ENCODE assay signal across 8 cellular contexts in genomic region chr17:29588561-29589411, GRCh38. TPM values are rescaled to one million over a fixed set of nuclear protein-coding genes. Genes with fewer than 3 reads are reported as not detected.
DNase-seq lines count a peak whose midpoint lies in the region; ATAC-seq and TF ChIP-seq lines count a peak whose summit lies in the region.

No MANE protein-coding gene starts in this region.

- H3K4me3 ChIP-seq in endocrine pancreas (ENCODE audit: control insufficient read depth, insufficient read depth, low read length) (no peak overlapping the region), upper lobe of right lung (peak overlapping the region; percentile 77)

- no peak for TF ChIP-seq RAD21 in Ishikawa (IDR thresholded peaks at IDR 0.05; ENCODE audit: low read depth)

- peaks cover 45 to 78% (median 72%) of the 10 kb centered on the region in 3 donors for H3K4me1 Mint-ChIP-seq in naive B cell

- ATAC-seq in GM19452 (IDR thresholded peaks at IDR 0.05; ENCODE audit: unreplicated experiment) (peak; percentile 12), naive B cell (ENCODE audit: low read depth in 2 of 2) (peak; percentile 10 to 15), upper lobe of right lung (peak; percentile 0)

- DNase-seq in activated CD4-positive, alpha-beta T cell treated with anti-CD3 and anti-CD28 coated beads, Interleukin-2, amount 50 U/mL, for 4 hours = peak; percentile 65 to 74
- DNase-seq in naive B cell = peak; percentile 56
- peak; percentile 78 for DNase-seq in upper lobe of right lung
- no peak for DNase-seq in globus pallidus (ENCODE audit: low spot score)

- no peaks in the 10 kb centered on the region for H3K9me3 ChIP-seq in endocrine pancreas (ENCODE audit: control insufficient read depth, low read length)
- no peaks in the 10 kb centered on the region for H3K9me3 ChIP-seq in upper lobe of right lung

- peak overlapping the region in 3 of 6 donors; percentile 67 to 95 (median 76) for H3K27ac Mint-ChIP-seq in naive B cell

- no peaks in the 10 kb centered on the region for H3K36me3 ChIP-seq in endocrine pancreas (ENCODE audit: control insufficient read depth, insufficient read depth, low read length)
- no peaks in the 10 kb centered on the region for H3K36me3 ChIP-seq in upper lobe of right lung

- TF ChIP-seq CTCF in C4-2B (conservative IDR thresholded peaks at IDR 0.05) (no peak), upper lobe of right lung (IDR thresholded peaks at IDR 0.05) (no peak)

- no peaks in the 10 kb centered on the region for H3K27me3 Mint-ChIP-seq in naive B cell

- H3K36me3 Mint-ChIP-seq in naive B cell = no peaks in the 10 kb centered on the region

- H3K4me3 Mint-ChIP-seq in naive B cell = peak overlapping the region; percentile 85 to 94 (median 90)

- H3K4me1 ChIP-seq in endocrine pancreas (ENCODE audit: control insufficient read depth, insufficient read depth, low read length) (no peaks in the 10 kb centered on the region), upper lobe of right lung (peaks cover 58% of the 10 kb centered on the region)

- H3K9ac ChIP-seq in endocrine pancreas (ENCODE audit: control insufficient read depth, insufficient read depth, low read length) = peak overlapping the region; percentile 86

- intact Hi-C loops in upper lobe of right lung (cut with DNase I) = no loop called here

- H3K27ac ChIP-seq in C4-2B (peak overlapping the region; percentile 89), upper lobe of right lung (peak overlapping the region; percentile 79)

- H3K9me3 Mint-ChIP-seq in naive B cell = no peaks in the 10 kb centered on the region

- H3K27me3 ChIP-seq in endocrine pancreas (ENCODE audit: control insufficient read depth, insufficient read depth, low read length) = no peaks in the 10 kb centered on the region
- no peaks in the 10 kb centered on the region for H3K27me3 ChIP-seq in upper lobe of right lung

- no peak for TF ChIP-seq EP300 in Ishikawa (IDR thresholded peaks at IDR 0.05; ENCODE audit: borderline replicate concordance)

TF ChIP-seq in Ishikawa, 13 proteins besides CTCF, POLR2A, EP300 and RAD21:
- TF ChIP-seq YY1 (IDR thresholded peaks at IDR 0.05; ENCODE audit: low read depth) (no peak), EGR1 (IDR thresholded peaks at IDR 0.05) (peak; percentile 50; the same call in 1 of the 2 replicates), FOXM1 (IDR thresholded peaks at IDR 0.05; ENCODE audit: borderline replicate concordance, low read depth) (no peak), CREB1 (IDR thresholded peaks at IDR 0.05; ENCODE audit: low read depth) (no peak), TAF1 (IDR thresholded peaks at IDR 0.05; ENCODE audit: low read depth) (no peak), MAX (IDR thresholded peaks at IDR 0.05) (peak; percentile 31; the same call in 1 of the 2 replicates), NFIC (IDR thresholded peaks at IDR 0.05) (no peak), TEAD4 (IDR thresholded peaks at IDR 0.05) (no peak), TCF12 (IDR thresholded peaks at IDR 0.05; ENCODE audit: low read depth) (no peak), CEBPB (IDR thresholded peaks at IDR 0.05) (no peak), ZBTB7A (IDR thresholded peaks at IDR 0.05; ENCODE audit: low read depth) (peak; percentile 27; the same call in 1 of the 2 replicates)
- TF ChIP-seq, protein P1, sequence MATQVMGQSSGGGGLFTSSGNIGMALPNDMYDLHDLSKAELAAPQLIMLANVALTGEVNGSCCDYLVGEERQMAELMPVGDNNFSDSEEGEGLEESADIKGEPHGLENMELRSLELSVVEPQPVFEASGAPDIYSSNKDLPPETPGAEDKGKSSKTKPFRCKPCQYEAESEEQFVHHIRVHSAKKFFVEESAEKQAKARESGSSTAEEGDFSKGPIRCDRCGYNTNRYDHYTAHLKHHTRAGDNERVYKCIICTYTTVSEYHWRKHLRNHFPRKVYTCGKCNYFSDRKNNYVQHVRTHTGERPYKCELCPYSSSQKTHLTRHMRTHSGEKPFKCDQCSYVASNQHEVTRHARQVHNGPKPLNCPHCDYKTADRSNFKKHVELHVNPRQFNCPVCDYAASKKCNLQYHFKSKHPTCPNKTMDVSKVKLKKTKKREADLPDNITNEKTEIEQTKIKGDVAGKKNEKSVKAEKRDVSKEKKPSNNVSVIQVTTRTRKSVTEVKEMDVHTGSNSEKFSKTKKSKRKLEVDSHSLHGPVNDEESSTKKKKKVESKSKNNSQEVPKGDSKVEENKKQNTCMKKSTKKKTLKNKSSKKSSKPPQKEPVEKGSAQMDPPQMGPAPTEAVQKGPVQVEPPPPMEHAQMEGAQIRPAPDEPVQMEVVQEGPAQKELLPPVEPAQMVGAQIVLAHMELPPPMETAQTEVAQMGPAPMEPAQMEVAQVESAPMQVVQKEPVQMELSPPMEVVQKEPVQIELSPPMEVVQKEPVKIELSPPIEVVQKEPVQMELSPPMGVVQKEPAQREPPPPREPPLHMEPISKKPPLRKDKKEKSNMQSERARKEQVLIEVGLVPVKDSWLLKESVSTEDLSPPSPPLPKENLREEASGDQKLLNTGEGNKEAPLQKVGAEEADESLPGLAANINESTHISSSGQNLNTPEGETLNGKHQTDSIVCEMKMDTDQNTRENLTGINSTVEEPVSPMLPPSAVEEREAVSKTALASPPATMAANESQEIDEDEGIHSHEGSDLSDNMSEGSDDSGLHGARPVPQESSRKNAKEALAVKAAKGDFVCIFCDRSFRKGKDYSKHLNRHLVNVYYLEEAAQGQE (IDR thresholded peaks at IDR 0.05; ENCODE audit: low read depth) = no peak
- TF ChIP-seq, protein P2, sequence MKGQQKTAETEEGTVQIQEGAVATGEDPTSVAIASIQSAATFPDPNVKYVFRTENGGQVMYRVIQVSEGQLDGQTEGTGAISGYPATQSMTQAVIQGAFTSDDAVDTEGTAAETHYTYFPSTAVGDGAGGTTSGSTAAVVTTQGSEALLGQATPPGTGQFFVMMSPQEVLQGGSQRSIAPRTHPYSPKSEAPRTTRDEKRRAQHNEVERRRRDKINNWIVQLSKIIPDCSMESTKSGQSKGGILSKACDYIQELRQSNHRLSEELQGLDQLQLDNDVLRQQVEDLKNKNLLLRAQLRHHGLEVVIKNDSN (IDR thresholded peaks at IDR 0.05) = no peak

RNA-seq across cellular contexts. Expression of gene GIT1, which starts 0.7 kb away (rescaled TPM):
- polyA plus RNA-seq in naive B cell (ENCODE audit: low read depth in 6 of 6) = 10 to 100 TPM in 1 of 6 donors, 1 to 10 TPM in 5; 1.6 to 12.9 (median 4.4) TPM
- total RNA-seq in upper lobe of right lung = 64.8 TPM

RNA-seq across cellular contexts. Expression of gene ANKRD13B, which starts 4.1 kb away (rescaled TPM):
- not detected for polyA plus RNA-seq in naive B cell (ENCODE audit: low read depth in 6 of 6)
- 6.8 TPM for total RNA-seq in upper lobe of right lung

RNA-seq across cellular contexts. Expression of gene TP53I13, which starts 20.3 kb away (rescaled TPM):
- 10 to 100 TPM; 28.1 to 41.5 (median 38.4) TPM for polyA plus RNA-seq in naive B cell (ENCODE audit: low read depth in 6 of 6)
- total RNA-seq in upper lobe of right lung = 51.9 TPM

RNA-seq across cellular contexts. Expression of gene ABHD15, which starts 21.9 kb away (rescaled TPM):
- polyA plus RNA-seq in naive B cell (ENCODE audit: low read depth in 6 of 6) = 10 to 100 TPM; 15.1 to 45.2 (median 20.3) TPM
- 10.9 TPM for total RNA-seq in upper lobe of right lung

RNA-seq across cellular contexts. Expression of gene CORO6, which starts 33.9 kb away (rescaled TPM):
- under 1 TPM in 2 of 6 donors, not detected in 4; 0.12 to 0.13 TPM for polyA plus RNA-seq in naive B cell (ENCODE audit: low read depth in 6 of 6)
- 7.7 TPM for total RNA-seq in upper lobe of right lung
